Comparison of ENCODE assay signal across 18 cellular contexts in genomic region chr11:75155570-75156422, GRCh38. TPM values are rescaled to one million over a fixed set of nuclear protein-coding genes. Genes with fewer than 3 reads are reported as not detected.
DNase-seq lines count a peak whose midpoint lies in the region; ATAC-seq, FAIRE-seq and TF ChIP-seq lines count a peak whose summit lies in the region.
"Had no signal": no experiment of that assay in that cellular context is flagged by ENCODE, and none has a peak within 500 bp of the region (broad histone marks: within the 10 kb centered on the region; RNA-seq: fewer than 3 reads in every experiment).

No MANE protein-coding gene starts in this region.

- FAIRE-seq in A549 (lab: Jason Lieb, UNC), result no peak
- FAIRE-seq: A204.1, endometrium, frontal cortex, pancreas had no signal

- H3K36me3 ChIP-seq in SJSA1, result no peaks in the 10 kb centered on the region
- H3K36me3 ChIP-seq in heart right ventricle, result peaks cover 0 to 37% (median 4%) of the 10 kb centered on the region in 9 donors
- H3K36me3 ChIP-seq: pancreas had no signal

- peak in 1 of 2 experiments; percentile 49 for DNase-seq in A549 (ENCODE audit: low read depth in 1 of 2, low spot score in 1 of 2)
- DNase-seq in SJSA1 (ENCODE audit: low read depth in 1 of 2, low spot score in 2 of 2), result peak; percentile 37 to 42
- no peak for DNase-seq in heart right ventricle
- no peak for DNase-seq in DMS53 treated with DMSO at 0.1 percent for 48 hours (lab: John Stamatoyannopoulos, UW; ENCODE audit: unreplicated experiment)
- DNase-seq in DMS153 treated with DMSO at 0.1 percent for 48 hours (lab: John Stamatoyannopoulos, UW; ENCODE audit: unreplicated experiment), result no peak
- no peak for DNase-seq in NCI-H1694 (lab: John Stamatoyannopoulos, UW)
- DNase-seq: activated gamma-delta T cell, NCI-H146 had no signal

- H3K4me3 ChIP-seq in A549 (no peak overlapping the region), SJSA1 (no peak overlapping the region), heart right ventricle (peak overlapping the region in 3 of 10 donors; percentile 9 to 62 (median 61))

- H3K27ac Mint-ChIP-seq in nephron, result peak overlapping the region; percentile 66 to 95 (median 94)

- WGBS in A549 (ENCODE audit: missing lambda C conversion rate), result 57% methylated on average over 13 of the region's 13 CpGs
- WGBS in heart right ventricle, 2 donors, result 80 to 83% methylated on average over 13 of the region's 13 CpGs

- no peak for TF ChIP-seq RAD21 in A549 (conservative IDR thresholded peaks at IDR 0.05 in 1 of 2, IDR thresholded peaks at IDR 0.05 in 1 of 2)

- H3K4me3 Mint-ChIP-seq in nephron, result peak overlapping the region in 1 of 3 experiments; percentile 10

- H3K27me3 Mint-ChIP-seq in nephron (ENCODE audit: low read depth), result peaks cover 3% of the 10 kb centered on the region

- peaks cover 39% of the 10 kb centered on the region for H3K4me1 Mint-ChIP-seq in nephron

- H3K27ac ChIP-seq in A549 (peak overlapping the region; percentile 48 to 60), SJSA1 (peak overlapping the region; percentile 77), heart right ventricle (peak overlapping the region in 9 of 10 donors; percentile 61 to 91 (median 76))

- TF ChIP-seq EP300 in A549 (IDR thresholded peaks at IDR 0.05), result no peak

- no peaks in the 10 kb centered on the region for H3K27me3 ChIP-seq in SJSA1 (replicated peaks)
- H3K27me3 ChIP-seq in heart right ventricle, result no peaks in the 10 kb centered on the region
- H3K27me3 ChIP-seq: pancreas had no signal

- intact Hi-C loops in heart right ventricle (cut with DNase I), result no loop called here

- H3K9me3 Mint-ChIP-seq in nephron, result peaks cover 4% of the 10 kb centered on the region

- H3K9me3 ChIP-seq in A549 (no peaks in the 10 kb centered on the region; the same call in 2 of the 3 replicates), SJSA1 (replicated peaks) (no peaks in the 10 kb centered on the region), heart right ventricle (peaks cover 0 to 6% (median 0%) of the 10 kb centered on the region in 11 donors)
- H3K9me3 ChIP-seq: pancreas had no signal

- POLR2A ChIA-PET in A549 (lab: Yijun Ruan, JAX), result no interaction called here

- TF ChIP-seq CTCF in A549 (IDR thresholded peaks at IDR 0.05) (no peak), heart right ventricle (IDR thresholded peaks at IDR 0.05) (no peak), nephron (IDR thresholded peaks at IDR 0.05; ENCODE audit: unreplicated experiment in 3 of 3) (no peak)

- CTCF ChIA-PET in A549 (lab: Yijun Ruan, JAX), result interaction anchor here (1.9 to 12.6 kb wide), 4 partner anchors 13 to 93 kb away, joined by 8 to 162 read pairs (median 15); partner anchors contain the start of gene TPBGL

- H3K4me1 ChIP-seq in A549, result peaks cover 25% of the 10 kb centered on the region
- peaks cover 39% of the 10 kb centered on the region for H3K4me1 ChIP-seq in SJSA1 (replicated peaks)
- peaks cover 5 to 93% (median 57%) of the 10 kb centered on the region in 9 donors for H3K4me1 ChIP-seq in heart right ventricle

- no peak for TF ChIP-seq POLR2A in A549 (IDR thresholded peaks at IDR 0.05; ENCODE audit: low read length)

- H3K36me3 Mint-ChIP-seq in nephron (ENCODE audit: low read depth), result no peaks in the 10 kb centered on the region

- ATAC-seq in A549 (peak in 1 of 2 experiments; percentile 56; a peak in 3 of 6 replicates), heart right ventricle (peak in 1 of 8 donors; percentile 28), GM21515 (IDR thresholded peaks at IDR 0.05; ENCODE audit: unreplicated experiment) (no peak)
- ATAC-seq: SK-N-SH treated with all-trans-retinoic acid at 6 μM for 48 hours had no signal

- H3K4me2 ChIP-seq in A549, result peak overlapping the region; percentile 24

TF ChIP-seq in A549, 52 proteins besides CTCF, POLR2A, EP300 and RAD21:
- TF ChIP-seq HOXB5 (CRISPR knock-in tag; IDR thresholded peaks at IDR 0.05) (no peak), RNF2 (IDR thresholded peaks at IDR 0.05; ENCODE audit: borderline replicate concordance, low read depth) (no peak), ZFP36 (IDR thresholded peaks at IDR 0.05; ENCODE audit: borderline replicate concordance, partially characterized antibody) (no peak), ZSCAN20 (CRISPR knock-in tag; IDR thresholded peaks at IDR 0.05) (no peak), ZC3H11A (IDR thresholded peaks at IDR 0.05) (no peak), SMC3 (IDR thresholded peaks at IDR 0.05) (no peak), EHMT2 (IDR thresholded peaks at IDR 0.05; ENCODE audit: low read depth) (no peak)

RNA-seq across cellular contexts. Expression of gene SLCO2B1, which starts 4.9 kb away (rescaled TPM):
- polyA plus RNA-seq in A549 (2011; rRNA removed) (4.6 and 4.9 TPM in 2 replicates), A549 (2017; fragmentation: RNase III; extraction: RNeasy Plus Mini Kit Qiagen cat#74134 plus additional on column Dnase treatment) (4.5 to 6.9 TPM (median 5.2 TPM) in 3 replicates), heart right ventricle (1 to 10 TPM; 5.2 to 7.2 TPM)
- 3.3 and 5.5 TPM in 2 replicates for polyA plus RNA-seq in A549 (2012; cell fraction: cytosol; rRNA removed)
- polyA plus RNA-seq in A549 (2012; cell fraction: nucleus; rRNA removed), result 10.9 and 15.2 TPM in 2 replicates
- polyA minus RNA-seq in A549 (2011; rRNA and poly(A)+ RNA removed), result 4.3 and 9.0 TPM in 2 replicates
- total RNA-seq in SJSA1 (2014; rRNA removed; shearing (Covaris generic)), result 0.13 and 2.2 TPM in 2 replicates
- 10 to 100 TPM; 10.7 to 69.0 (median 18.0) TPM for total RNA-seq in heart right ventricle
- total RNA-seq: activated CD8-positive, alpha-beta memory T cell treated with anti-CD3 and anti-CD28 coated beads for 36 hours had no signal

RNA-seq across cellular contexts. Expression of gene OR2AT4, which starts 59.1 kb away (rescaled TPM):
- 0.01 TPM in 1 of 2 replicates, not detected in the other for polyA plus RNA-seq in A549 (2011; rRNA removed)
- 0.03 TPM in 1 of 2 replicates, not detected in the other for polyA plus RNA-seq in A549 (2012; cell fraction: cytosol; rRNA removed)
- polyA plus RNA-seq in A549 (2012; cell fraction: nucleus; rRNA removed), result 0.04 and 0.07 TPM in 2 replicates
- polyA plus RNA-seq in A549 (2017; fragmentation: RNase III; extraction: RNeasy Plus Mini Kit Qiagen cat#74134 plus additional on column Dnase treatment), result not detected in 3 replicates
- not detected in 2 replicates for polyA minus RNA-seq in A549 (2011; rRNA and poly(A)+ RNA removed)
- total RNA-seq in SJSA1 (2014; rRNA removed; shearing (Covaris generic)), result not detected in 2 replicates
- total RNA-seq in heart right ventricle, result not detected
- polyA plus RNA-seq in heart right ventricle, result not detected
- total RNA-seq: activated CD8-positive, alpha-beta memory T cell treated with anti-CD3 and anti-CD28 coated beads for 36 hours; frontal cortex; mucosa of gallbladder; NCI-H460; pancreas had no signal

Comparison
In these comparisons a context has a peak if more than half of its experiments do, and no peak if none do; other contexts are left out.
1. DNase-seq: peak in SJSA1 (2 of 2); none in heart right ventricle (0 of 2), DMS53 treated with DMSO at 0.1 percent for 48 hours (single experiment), DMS153 treated with DMSO at 0.1 percent for 48 hours (single experiment) and NCI-H1694 (single experiment).
2. Peak in every context shown above with its lines, with median percentiles within 50 percentile points of each other: H3K27ac ChIP-seq.